ENCODE assay signal across 22 cellular contexts in the genomic region with DNA sequence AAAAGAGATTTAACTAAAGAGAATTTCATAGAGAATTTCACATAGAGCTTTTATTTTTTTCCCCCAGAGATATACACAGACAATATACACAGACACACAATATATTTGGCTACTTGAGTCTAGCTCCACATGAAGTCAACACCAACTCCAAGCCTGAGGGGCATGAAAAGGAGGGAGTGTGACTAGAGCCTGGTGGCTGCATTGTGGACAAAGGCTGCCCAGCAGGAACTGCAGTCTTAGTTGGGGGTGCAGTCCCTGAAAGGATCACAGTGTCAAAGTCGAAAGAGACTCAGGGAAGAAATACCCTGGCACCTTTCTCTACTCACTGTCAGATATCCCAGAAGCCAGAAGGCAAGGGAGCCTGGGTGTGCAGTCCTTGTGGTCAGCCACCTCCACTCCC.
"Had no signal": no experiment of that assay in that cellular context is flagged by ENCODE, and none has a peak within 500 bp of the region (broad histone marks: within the 10 kb centered on the region; RNA-seq: fewer than 3 reads in every experiment).

No MANE protein-coding gene starts in this region.

- DNase-seq: dermis blood vessel endothelial cell; effector memory CD4-positive, alpha-beta T cell; foreskin keratinocyte; glutamatergic neuron; heart right ventricle; hippocampal formation; left ventricle myocardium superior; lower lobe of right lung; naive thymus-derived CD8-positive, alpha-beta T cell; nephron progenitor cell; pancreas; stimulated activated CD4-positive, alpha-beta T cell treated with anti-CD3 and anti-CD28 coated beads, Interleukin-2, amount 100 ng/mL, for 24 hours; stimulated activated CD4-positive, alpha-beta T cell treated with anti-CD3 and anti-CD28 coated beads, Interleukin-4, amount 100 ng/mL, for 24 hours; stimulated activated naive CD4-positive, alpha-beta T cell treated with Interleukin-2 at 50 U/mL for 16 hours; stomach; thyroid gland; trophoblast cell had no signal

- FAIRE-seq: endothelial cell of umbilical vein, keratinocyte, pancreas had no signal

- H3K27me3 ChIP-seq: esophagus muscularis mucosa, foreskin keratinocyte, heart right ventricle, neutrophil, pancreas, stomach, thyroid gland had no signal

- H3K4me3 ChIP-seq: coronary artery, esophagus muscularis mucosa, heart right ventricle, lower lobe of right lung, pancreas, stomach, thyroid gland had no signal

- H3K36me3 ChIP-seq: esophagus muscularis mucosa, heart right ventricle, lower lobe of right lung, neutrophil, pancreas, stomach, thyroid gland had no signal
